ENCODE assay signal across 1 cellular context in the genomic region with DNA sequence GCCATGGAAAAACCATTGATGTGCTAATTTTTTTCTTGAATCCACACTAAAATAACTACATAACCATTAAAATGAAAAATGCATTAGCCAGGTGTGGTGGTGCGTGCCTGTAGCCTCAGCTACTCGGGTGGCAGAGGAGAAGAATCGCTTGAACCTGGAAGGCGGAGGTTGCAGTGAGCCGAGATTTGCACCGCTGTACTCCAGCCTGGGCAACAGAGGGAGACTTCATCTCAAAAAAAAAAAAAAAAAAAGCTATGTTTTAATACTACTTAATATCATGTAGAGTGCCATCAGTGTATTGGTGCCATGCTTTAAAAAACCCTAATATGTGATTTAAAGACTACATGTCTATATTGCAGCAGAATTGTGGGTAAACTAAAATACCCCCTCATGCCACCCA.
TF ChIP-seq lines count a peak whose summit lies in the region.

No MANE protein-coding gene starts in this region.

TF ChIP-seq in HCT116, 20 proteins besides CTCF, POLR2A, EP300 and RAD21:
- no peak for TF ChIP-seq FOSL1 (IDR thresholded peaks at IDR 0.05; ENCODE audit: low read depth)
- no peak for TF ChIP-seq TCF7L2 (IDR thresholded peaks at IDR 0.05; ENCODE audit: borderline replicate concordance, extremely low read depth, insufficient read depth, insufficient read length)
- no peak for TF ChIP-seq REST (IDR thresholded peaks at IDR 0.05; ENCODE audit: low read depth)
- TF ChIP-seq SRF (IDR thresholded peaks at IDR 0.05; ENCODE audit: low read depth), result no peak
- TF ChIP-seq, protein P1, sequence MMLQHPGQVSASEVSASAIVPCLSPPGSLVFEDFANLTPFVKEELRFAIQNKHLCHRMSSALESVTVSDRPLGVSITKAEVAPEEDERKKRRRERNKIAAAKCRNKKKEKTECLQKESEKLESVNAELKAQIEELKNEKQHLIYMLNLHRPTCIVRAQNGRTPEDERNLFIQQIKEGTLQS (IDR thresholded peaks at IDR 0.05), result no peak
- TF ChIP-seq ZFX (IDR thresholded peaks at IDR 0.05), result no peak
- no peak for TF ChIP-seq CEBPB (IDR thresholded peaks at IDR 0.05; ENCODE audit: low read depth)
- TF ChIP-seq SIN3A (IDR thresholded peaks at IDR 0.05; ENCODE audit: low read depth), result no peak
- TF ChIP-seq CBX3 (IDR thresholded peaks at IDR 0.05; ENCODE audit: low read depth), result 0 out of 2 replicates have a peak, but pooled peaks have one; percentile 15
